ENCODE assay signal across 7 cellular contexts in the genomic region with DNA sequence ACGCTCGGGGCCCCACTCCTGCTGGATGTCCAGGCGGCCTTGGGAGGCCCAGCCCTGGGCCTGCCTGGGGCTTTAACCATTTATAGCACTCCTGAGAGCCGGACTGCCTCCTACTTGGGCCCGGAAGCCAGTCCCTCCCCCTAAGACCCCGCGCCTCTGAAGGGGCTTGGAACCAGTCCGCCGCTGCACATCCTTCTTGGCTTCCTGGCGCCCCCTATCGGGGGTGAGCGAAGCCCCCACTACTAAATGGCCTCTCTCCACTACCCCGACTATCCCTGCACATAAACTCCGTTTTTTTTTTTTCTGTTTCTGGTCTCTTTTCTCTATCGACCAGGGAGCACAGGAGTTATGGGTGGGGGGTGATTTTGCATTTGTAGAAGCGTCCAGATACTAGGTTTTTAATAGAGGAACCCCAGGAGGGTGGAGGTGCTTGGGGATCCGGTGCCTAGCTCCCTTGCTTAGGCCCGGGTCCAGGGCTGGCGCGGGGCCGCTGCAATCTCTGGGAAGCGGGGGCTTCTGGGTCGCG.
DNase-seq lines count a peak whose midpoint lies in the region; ATAC-seq and TF ChIP-seq lines count a peak whose summit lies in the region.

No MANE protein-coding gene starts in this region.

- DNase-seq in NB4 (ENCODE audit: low read depth) (peak; percentile 60), COLO829 (ENCODE audit: low spot score) (no peak)
- DNase-seq in stimulated activated CD8-positive, alpha-beta memory T cell treated with anti-CD3 and anti-CD28 coated beads, Interleukin-4, amount 100 ng/mL, for 48 hours: peak; percentile 77

- TF ChIP-seq CTCF in GM12872 (IDR thresholded peaks at IDR 0.05; ENCODE audit: insufficient read depth, low read depth, low read length) (peak; percentile 86), NB4 (IDR thresholded peaks at IDR 0.05; ENCODE audit: low read depth, low read length) (peak; percentile 88)

- H3K4me3 ChIP-seq in NB4 (ENCODE audit: low read depth, low read length): peak overlapping the region; percentile 28
- peak overlapping the region; percentile 64 for H3K4me3 ChIP-seq in iPS-18c (ENCODE audit: insufficient read depth, low read depth, low read length)

- no peak for ATAC-seq in GM18861 (IDR thresholded peaks at IDR 0.05; ENCODE audit: unreplicated experiment)

- no peak for TF ChIP-seq POLR2A in NB4 (IDR thresholded peaks at IDR 0.05; ENCODE audit: extremely low read depth, insufficient read length)

- H3K9me3 ChIP-seq in iPS-18c (ENCODE audit: control insufficient read depth, insufficient read depth, low read length): peaks cover 3% of the 10 kb centered on the region

- peak overlapping the region; percentile 76 for H3K27ac ChIP-seq in angular gyrus (ENCODE audit: low read depth, low read length)
